ENCODE assay signal across 10 cellular contexts in genomic region chr5:140554454-140554853, GRCh38. TPM values are rescaled to one million over a fixed set of nuclear protein-coding genes. Genes with fewer than 3 reads are reported as not detected.
DNase-seq lines count a peak whose midpoint lies in the region; ATAC-seq and TF ChIP-seq lines count a peak whose summit lies in the region.
"Had no signal": no experiment of that assay in that cellular context is flagged by ENCODE, and none has a peak within 500 bp of the region (broad histone marks: within the 10 kb centered on the region; RNA-seq: fewer than 3 reads in every experiment).

No MANE protein-coding gene starts in this region.

- H3K4me1 Mint-ChIP-seq in T-helper 1 cell treated with Interleukin-12 subunit alpha and Interleukin-12 subunit beta and Interleukin-4 antibody, amounts not matched to agents 30 μg/mL and 1 μg/mL, for 36 hours (ENCODE audit: low read depth), result peaks cover 58% of the 10 kb centered on the region

- peak overlapping the region; percentile 50 for H3K27ac ChIP-seq in brain microvascular endothelial cell
- peak overlapping the region; percentile 88 to 97 (median 92) for H3K27ac ChIP-seq in gastrocnemius medialis
- H3K27ac ChIP-seq: VCaP had no signal

- ATAC-seq in gastrocnemius medialis (no peak), GM21619 (IDR thresholded peaks at IDR 0.05; ENCODE audit: unreplicated experiment) (no peak), HG02798 (IDR thresholded peaks at IDR 0.05; ENCODE audit: poor library complexity, unreplicated experiment) (no peak)

- H3K27me3 ChIP-seq in brain microvascular endothelial cell (replicated peaks) (no peaks in the 10 kb centered on the region), gastrocnemius medialis (no peaks in the 10 kb centered on the region)

- DNase-seq in T-helper 1 cell (no peak), NCI-H226 (peak; percentile 40), brain microvascular endothelial cell (peak; percentile 73), gastrocnemius medialis (no peak), LoVo (ENCODE audit: low spot score) (no peak)
- DNase-seq: NCI-H524 treated with DMSO at 0.1 percent for 48 hours had no signal

- in situ Hi-C loops in brain microvascular endothelial cell (cut with HindIII; ENCODE audit: low pct_ligation_motif_present, low sequenced_read_pairs), result no loop called here
- in situ Hi-C loops in gastrocnemius medialis (cut with MboI; ENCODE audit: low sequenced_read_pairs in 4 of 4), result loop anchor here in 1 of 4 donors (25.0 kb wide), 1 partner anchor 317 kb away; no protein-coding TSS in a partner anchor

- H3K9me3 ChIP-seq in gastrocnemius medialis, result no peaks in the 10 kb centered on the region

- TF ChIP-seq CTCF in brain microvascular endothelial cell (IDR thresholded peaks at IDR 0.05; ENCODE audit: low read depth, low read length, missing control alignments) (no peak), gastrocnemius medialis (IDR thresholded peaks at IDR 0.05 in 4 of 5, conservative IDR thresholded peaks at IDR 0.05 in 1 of 5) (no peak)

- H3K4me3 Mint-ChIP-seq in T-helper 1 cell treated with Interleukin-12 subunit alpha and Interleukin-12 subunit beta and Interleukin-4 antibody, amounts not matched to agents 30 μg/mL and 1 μg/mL, for 36 hours, result peak overlapping the region; percentile 29

- peak overlapping the region; percentile 72 for H3K27ac Mint-ChIP-seq in T-helper 1 cell treated with Interleukin-12 subunit alpha and Interleukin-12 subunit beta and Interleukin-4 antibody, amounts not matched to agents 30 μg/mL and 1 μg/mL, for 36 hours

- H3K36me3 ChIP-seq in brain microvascular endothelial cell (replicated peaks) (peaks cover 30% of the 10 kb centered on the region), gastrocnemius medialis (peaks cover 0 to 26% of the 10 kb centered on the region in 2 donors)

- TF ChIP-seq POLR2A in gastrocnemius medialis (IDR thresholded peaks at IDR 0.05), result no peak

- no peaks in the 10 kb centered on the region for H3K27me3 Mint-ChIP-seq in T-helper 1 cell treated with Interleukin-12 subunit alpha and Interleukin-12 subunit beta and Interleukin-4 antibody, amounts not matched to agents 30 μg/mL and 1 μg/mL, for 36 hours (ENCODE audit: low read depth)

- peaks cover 51 to 52% of the 10 kb centered on the region in 2 donors for H3K4me1 ChIP-seq in gastrocnemius medialis

- peaks cover 43% of the 10 kb centered on the region for H3K36me3 Mint-ChIP-seq in T-helper 1 cell treated with Interleukin-12 subunit alpha and Interleukin-12 subunit beta and Interleukin-4 antibody, amounts not matched to agents 30 μg/mL and 1 μg/mL, for 36 hours (ENCODE audit: low read depth)

- no peak overlapping the region for H3K4me3 ChIP-seq in brain microvascular endothelial cell (ENCODE audit: low read depth, low read length)
- H3K4me3 ChIP-seq in gastrocnemius medialis, result no peak overlapping the region

- intact Hi-C loops in gastrocnemius medialis (cut with DNase I; ENCODE audit: low total_unique reads), result loop anchor here (10.0 kb wide), 1 partner anchor 310 kb away; no protein-coding TSS in a partner anchor

- no peaks in the 10 kb centered on the region for H3K9me3 Mint-ChIP-seq in T-helper 1 cell treated with Interleukin-12 subunit alpha and Interleukin-12 subunit beta and Interleukin-4 antibody, amounts not matched to agents 30 μg/mL and 1 μg/mL, for 36 hours

RNA-seq across cellular contexts. Expression of gene SRA1, which starts 2.8 kb away (rescaled TPM):
- total RNA-seq in gastrocnemius medialis, result 10 to 100 TPM; 34.1 to 67.3 (median 40.6) TPM

RNA-seq across cellular contexts. Expression of gene EIF4EBP3, which starts 7.0 kb away (rescaled TPM):
- total RNA-seq in gastrocnemius medialis, result 100 to 1,000 TPM in 1 of 4 donors, 10 to 100 TPM in 3; 38.6 to 118 (median 51.8) TPM

RNA-seq across cellular contexts. Expression of gene APBB3, which starts 9.9 kb away (rescaled TPM):
- 10 to 100 TPM in 2 of 4 donors, 1 to 10 TPM in 2; 4.1 to 12.5 (median 9.0) TPM for total RNA-seq in gastrocnemius medialis

RNA-seq across cellular contexts. Expression of gene SLC35A4, which starts 10.2 kb away (rescaled TPM):
- 100 to 1,000 TPM in 2 of 4 donors, 10 to 100 TPM in 2; 71.7 to 152 (median 114) TPM for total RNA-seq in gastrocnemius medialis

Comparison
In these comparisons a context has a peak if more than half of its experiments do, and no peak if none do; other contexts are left out.
1. DNase-seq: peak in NCI-H226 (single experiment) and brain microvascular endothelial cell (single experiment); none in T-helper 1 cell (0 of 5), gastrocnemius medialis (0 of 2) and LoVo (single experiment).